In genomic region chr1:53238197-53239155, GRCh38 we compare ENCODE assay signal across 1 cellular context.
A peak's percentile ranks its signal among the peaks of the same experiment; 100 is the strongest.
TF ChIP-seq lines count a peak whose summit lies in the region.

TSS of gene MAGOH (minus strand) at chr1:53238518. CDS start at chr1:53238448, 70 bp downstream.

TF ChIP-seq in HepG2, 621 proteins besides CTCF, POLR2A, EP300 and RAD21 (continued from another document and continues in another):
- TF ChIP-seq ATF3 (CRISPR knock-in tag; IDR thresholded peaks at IDR 0.05) (no peak), MXD1 (CRISPR knock-in tag; IDR thresholded peaks at IDR 0.05) (peak; percentile 65; the same call in 1 of the 2 replicates), HDAC6 (IDR thresholded peaks at IDR 0.05; ENCODE audit: low read depth, low read length) (no peak), ARID3A (IDR thresholded peaks at IDR 0.05; ENCODE audit: low read depth, low read length) (no peak), TMF1 (CRISPR knock-in tag; IDR thresholded peaks at IDR 0.05; ENCODE audit: low read depth) (no peak), ZNF619 (CRISPR knock-in tag; IDR thresholded peaks at IDR 0.05) (no peak), ZSCAN31 (CRISPR knock-in tag; IDR thresholded peaks at IDR 0.05; ENCODE audit: low read depth) (peak; percentile 74), ZNF3 (CRISPR knock-in tag; IDR thresholded peaks at IDR 0.05) (no peak), ZNF33B (CRISPR knock-in tag; IDR thresholded peaks at IDR 0.05) (no peak), ZNF44 (CRISPR knock-in tag; IDR thresholded peaks at IDR 0.05) (peak; percentile 44; the same call in 1 of the 2 replicates), ZNF432 (CRISPR knock-in tag; IDR thresholded peaks at IDR 0.05; ENCODE audit: borderline replicate concordance) (no peak), SMYD3 (CRISPR knock-in tag; IDR thresholded peaks at IDR 0.05) (no peak), CC2D1A (CRISPR knock-in tag; IDR thresholded peaks at IDR 0.05) (peak; percentile 60; the same call in 1 of the 2 replicates), ZNF292 (CRISPR knock-in tag; IDR thresholded peaks at IDR 0.05; ENCODE audit: borderline replicate concordance, low read depth) (0 out of 2 replicates have a peak, but pooled peaks have one; percentile 36), ZNF720 (CRISPR knock-in tag; IDR thresholded peaks at IDR 0.05) (no peak), ZNF7 (CRISPR knock-in tag; IDR thresholded peaks at IDR 0.05) (no peak), MYC (CRISPR knock-in tag; IDR thresholded peaks at IDR 0.05; ENCODE audit: borderline replicate concordance) (peak; percentile 77), PBX2 (CRISPR knock-in tag; IDR thresholded peaks at IDR 0.05) (no peak), HNF1B (CRISPR knock-in tag; IDR thresholded peaks at IDR 0.05) (peak; percentile 80), MED8 (CRISPR knock-in tag; IDR thresholded peaks at IDR 0.05; ENCODE audit: insufficient replicate concordance) (peak; percentile 73), ZBTB46 (CRISPR knock-in tag; IDR thresholded peaks at IDR 0.05; ENCODE audit: borderline replicate concordance) (no peak; the same call in 1 of the 2 replicates), SMARCE1 (IDR thresholded peaks at IDR 0.05; ENCODE audit: borderline replicate concordance) (no peak), BCL6 (CRISPR knock-in tag; IDR thresholded peaks at IDR 0.05) (peak; percentile 66), ZNF644 (CRISPR knock-in tag; IDR thresholded peaks at IDR 0.05; ENCODE audit: low read depth) (no peak), ZNF766 (CRISPR knock-in tag; IDR thresholded peaks at IDR 0.05; ENCODE audit: borderline replicate concordance) (peak; percentile 83; the same call in 1 of the 2 replicates), TEAD2 (CRISPR knock-in tag; IDR thresholded peaks at IDR 0.05) (no peak), ZNF329 (CRISPR knock-in tag; IDR thresholded peaks at IDR 0.05; ENCODE audit: low read depth) (0 out of 2 replicates have a peak, but pooled peaks have one; percentile 61), ZNF256 (CRISPR knock-in tag; conservative IDR thresholded peaks at IDR 0.05) (no peak), ETV5 (CRISPR knock-in tag; IDR thresholded peaks at IDR 0.05; ENCODE audit: borderline replicate concordance) (peak; percentile 96), THAP8 (CRISPR knock-in tag; IDR thresholded peaks at IDR 0.05; ENCODE audit: borderline replicate concordance) (0 out of 2 replicates have a peak, but pooled peaks have one; percentile 44), SP1 (IDR thresholded peaks at IDR 0.05) (no peak), SP1 (CRISPR knock-in tag; IDR thresholded peaks at IDR 0.05) (peak; percentile 83), ZSCAN12 (CRISPR knock-in tag; IDR thresholded peaks at IDR 0.05) (no peak), ZSCAN9 (CRISPR knock-in tag; IDR thresholded peaks at IDR 0.05; ENCODE audit: borderline replicate concordance) (peak; percentile 81; the same call in 1 of the 2 replicates), PHF20 (CRISPR knock-in tag; IDR thresholded peaks at IDR 0.05) (peak; percentile 100), GABPA (IDR thresholded peaks at IDR 0.05; ENCODE audit: low read depth, low read length) (peak; percentile 93), GABPA (CRISPR knock-in tag; IDR thresholded peaks at IDR 0.05; ENCODE audit: low read depth) (peak; percentile 99), TOPORS (CRISPR knock-in tag; IDR thresholded peaks at IDR 0.05) (0 out of 2 replicates have a peak, but pooled peaks have one; percentile 39), ZNF614 (CRISPR knock-in tag; IDR thresholded peaks at IDR 0.05; ENCODE audit: borderline replicate concordance) (peak; percentile 93), THAP9 (CRISPR knock-in tag; IDR thresholded peaks at IDR 0.05; ENCODE audit: borderline replicate concordance) (peak; percentile 89; the same call in 1 of the 2 replicates), ZNF709 (CRISPR knock-in tag; IDR thresholded peaks at IDR 0.05) (peak; percentile 84; the same call in 1 of the 2 replicates), TFE3 (CRISPR knock-in tag; IDR thresholded peaks at IDR 0.05) (no peak), CCAR2 (optimal IDR thresholded peaks at IDR 0.05; ENCODE audit: low read depth, low read length) (no peak)
- TF ChIP-seq, protein P1, sequence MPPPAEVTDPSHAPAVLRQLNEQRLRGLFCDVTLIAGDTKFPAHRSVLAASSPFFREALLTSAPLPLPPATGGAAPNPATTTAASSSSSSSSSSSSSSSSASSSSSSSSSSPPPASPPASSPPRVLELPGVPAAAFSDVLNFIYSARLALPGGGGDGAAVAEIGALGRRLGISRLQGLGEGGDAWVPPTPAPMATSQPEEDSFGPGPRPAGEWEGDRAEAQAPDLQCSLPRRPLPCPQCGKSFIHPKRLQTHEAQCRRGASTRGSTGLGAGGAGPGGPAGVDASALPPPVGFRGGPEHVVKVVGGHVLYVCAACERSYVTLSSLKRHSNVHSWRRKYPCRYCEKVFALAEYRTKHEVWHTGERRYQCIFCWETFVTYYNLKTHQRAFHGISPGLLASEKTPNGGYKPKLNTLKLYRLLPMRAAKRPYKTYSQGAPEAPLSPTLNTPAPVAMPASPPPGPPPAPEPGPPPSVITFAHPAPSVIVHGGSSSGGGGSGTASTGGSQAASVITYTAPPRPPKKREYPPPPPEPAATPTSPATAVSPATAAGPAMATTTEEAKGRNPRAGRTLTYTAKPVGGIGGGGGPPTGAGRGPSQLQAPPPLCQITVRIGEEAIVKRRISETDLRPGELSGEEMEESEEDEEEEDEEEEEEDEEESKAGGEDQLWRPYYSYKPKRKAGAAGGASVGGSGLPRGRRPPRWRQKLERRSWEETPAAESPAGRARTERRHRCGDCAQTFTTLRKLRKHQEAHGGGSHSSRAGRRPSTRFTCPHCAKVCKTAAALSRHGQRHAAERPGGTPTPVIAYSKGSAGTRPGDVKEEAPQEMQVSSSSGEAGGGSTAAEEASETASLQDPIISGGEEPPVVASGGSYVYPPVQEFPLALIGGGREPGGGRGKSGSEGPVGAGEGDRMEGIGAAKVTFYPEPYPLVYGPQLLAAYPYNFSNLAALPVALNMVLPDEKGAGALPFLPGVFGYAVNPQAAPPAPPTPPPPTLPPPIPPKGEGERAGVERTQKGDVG (CRISPR knock-in tag; IDR thresholded peaks at IDR 0.05; ENCODE audit: borderline replicate concordance): peak; percentile 32; the same call in 1 of the 2 replicates
- TF ChIP-seq, protein P2, sequence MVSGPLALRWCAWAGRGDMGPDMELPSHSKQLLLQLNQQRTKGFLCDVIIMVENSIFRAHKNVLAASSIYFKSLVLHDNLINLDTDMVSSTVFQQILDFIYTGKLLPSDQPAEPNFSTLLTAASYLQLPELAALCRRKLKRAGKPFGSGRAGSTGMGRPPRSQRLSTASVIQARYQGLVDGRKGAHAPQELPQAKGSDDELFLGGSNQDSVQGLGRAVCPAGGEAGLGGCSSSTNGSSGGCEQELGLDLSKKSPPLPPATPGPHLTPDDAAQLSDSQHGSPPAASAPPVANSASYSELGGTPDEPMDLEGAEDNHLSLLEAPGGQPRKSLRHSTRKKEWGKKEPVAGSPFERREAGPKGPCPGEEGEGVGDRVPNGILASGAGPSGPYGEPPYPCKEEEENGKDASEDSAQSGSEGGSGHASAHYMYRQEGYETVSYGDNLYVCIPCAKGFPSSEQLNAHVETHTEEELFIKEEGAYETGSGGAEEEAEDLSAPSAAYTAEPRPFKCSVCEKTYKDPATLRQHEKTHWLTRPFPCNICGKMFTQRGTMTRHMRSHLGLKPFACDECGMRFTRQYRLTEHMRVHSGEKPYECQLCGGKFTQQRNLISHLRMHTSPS (CRISPR knock-in tag; IDR thresholded peaks at IDR 0.05; ENCODE audit: low read depth): 0 out of 2 replicates have a peak, but pooled peaks have one; percentile 21
